In the genomic region with DNA sequence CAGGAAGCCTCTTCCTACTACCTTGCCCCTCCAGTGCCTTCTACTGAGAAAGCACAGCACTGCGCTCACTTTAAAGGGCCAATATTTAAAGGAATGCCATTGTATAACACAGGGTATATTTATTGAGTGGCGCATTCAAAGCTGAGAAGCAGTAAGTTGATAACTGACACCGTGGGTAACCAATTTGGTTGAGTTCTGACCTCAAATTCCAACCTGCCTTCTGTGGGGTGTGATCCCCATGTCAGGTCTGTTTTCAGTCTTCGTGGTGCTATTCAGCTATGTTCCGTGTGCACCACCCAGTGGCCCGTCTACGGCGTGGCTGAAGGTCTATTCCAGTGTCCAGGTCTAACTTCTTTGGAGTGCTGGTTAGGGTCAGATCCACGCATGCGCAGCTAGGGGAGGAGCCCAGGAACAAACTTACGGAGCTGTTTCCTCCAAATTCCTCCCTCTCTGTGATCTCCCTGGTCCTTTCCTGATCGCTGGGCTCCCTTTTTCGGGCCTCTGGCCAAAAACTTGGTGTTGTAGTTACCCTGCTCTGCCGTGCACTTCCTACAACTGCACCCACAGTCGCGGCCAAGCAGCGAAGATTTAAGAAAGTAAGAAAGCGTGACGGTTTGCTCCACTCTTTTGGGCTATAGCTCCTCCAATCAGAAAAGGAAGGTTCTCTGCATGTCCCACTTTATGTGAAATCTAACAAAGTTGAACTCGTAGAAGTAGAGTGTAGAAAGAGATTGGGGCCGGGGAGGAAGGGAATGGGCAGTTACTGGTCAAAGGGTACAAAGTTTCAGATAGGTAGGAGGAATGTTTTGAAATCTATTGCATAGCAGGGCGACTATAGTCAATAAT, we compare ENCODE assay signal across 8 cellular contexts. TPM values are rescaled to one million over a fixed set of nuclear protein-coding genes. Genes with fewer than 3 reads are reported as not detected.
DNase-seq lines count a peak whose midpoint lies in the region; ATAC-seq and TF ChIP-seq lines count a peak whose summit lies in the region.

No MANE protein-coding gene starts in this region.

- peak; percentile 92 for DNase-seq in ELR (ENCODE audit: low read depth)
- DNase-seq in GM23338 (ENCODE audit: low spot score) = peak; percentile 70
- peak; percentile 77 to 78 for DNase-seq in Kasumi-1 (lab: John Stamatoyannopoulos, UW)
- DNase-seq in T-helper 22 cell (ENCODE audit: low read depth) = peak; percentile 59
- DNase-seq in astrocyte of the spinal cord (ENCODE audit: low read depth, low spot score) = peak; percentile 78
- DNase-seq in iPS-NIHi7 (ENCODE audit: extremely low spot score) = peak; percentile 70
- peak; percentile 52 for DNase-seq in stimulated activated CD4-positive, alpha-beta T cell treated with anti-CD3 and anti-CD28 coated beads, Interleukin-12 subunit alpha, Interleukin-12 subunit beta, amount 100 ng/mL, for 4 hours
- no peak for DNase-seq in NCI-H187 treated with DMSO at 0.1 percent for 48 hours (lab: John Stamatoyannopoulos, UW)

- peaks cover 9% of the 10 kb centered on the region for H3K79me2 ChIP-seq in GM23338 (replicated peaks; ENCODE audit: insufficient read depth)

- TF ChIP-seq CTCF in GM23338 (conservative IDR thresholded peaks at IDR 0.05; ENCODE audit: low read depth in 2 of 2) (peak; percentile 54 to 74), astrocyte of the spinal cord (IDR thresholded peaks at IDR 0.05; ENCODE audit: low read depth, low read length) (peak; percentile 76)

- no peak overlapping the region for H3K4me3 ChIP-seq in GM23338
- H3K4me3 ChIP-seq in astrocyte of the spinal cord (ENCODE audit: low read depth, low read length) = peak overlapping the region; percentile 21

- peak overlapping the region; percentile 34; the same call in 1 of the 2 replicates for H2AFZ ChIP-seq in GM23338

- H3K4me1 Mint-ChIP-seq in GM23338 = peaks cover 54% of the 10 kb centered on the region

- H3K27ac Mint-ChIP-seq in GM23338 = peak overlapping the region; percentile 11; the same call in 1 of the 2 replicates

- no peaks in the 10 kb centered on the region for H4K20me1 ChIP-seq in GM23338 (replicated peaks; ENCODE audit: insufficient read depth)

- H3K4me1 ChIP-seq in GM23338 (ENCODE audit: insufficient read depth) = peaks cover 47% of the 10 kb centered on the region

- H3K27me3 Mint-ChIP-seq in GM23338 (ENCODE audit: insufficient read depth, low read depth, poor library complexity) = peaks cover 15% of the 10 kb centered on the region

- H3K9me2 ChIP-seq in GM23338 (ENCODE audit: insufficient read depth) = no peaks in the 10 kb centered on the region

- no peaks in the 10 kb centered on the region for H3K27me3 ChIP-seq in GM23338 (ENCODE audit: insufficient read depth)

- H3K36me3 Mint-ChIP-seq in GM23338 (ENCODE audit: low read depth) = peaks cover 40% of the 10 kb centered on the region

- in situ Hi-C loops in astrocyte of the spinal cord (cut with HindIII; ENCODE audit: low sequenced_read_pairs) = no loop called here

- peaks cover 30% of the 10 kb centered on the region for H3K9me3 Mint-ChIP-seq in GM23338

- H3K27ac ChIP-seq in GM23338 (ENCODE audit: low read depth) = peak overlapping the region; percentile 53

- H3F3A ChIP-seq in GM23338 (replicated peaks; ENCODE audit: low read depth) = no peaks in the 10 kb centered on the region

- H3K36me3 ChIP-seq in GM23338 (ENCODE audit: insufficient read depth) = peaks cover 7% of the 10 kb centered on the region

- H3K4me3 Mint-ChIP-seq in GM23338 = no peak overlapping the region; the same call in 2 of the 3 replicates

- H3K4me2 ChIP-seq in GM23338 = peak overlapping the region; percentile 48; the same call in 1 of the 2 replicates

- ATAC-seq in GM23338 = peak; percentile 91

TF ChIP-seq in GM23338, 12 proteins besides CTCF, POLR2A, EP300 and RAD21 (continues in another document):
- TF ChIP-seq EZH2phosphoT487 (IDR thresholded peaks at IDR 0.05; ENCODE audit: unreplicated experiment) (no peak), NANOG (IDR thresholded peaks at IDR 0.05; ENCODE audit: borderline replicate concordance) (no peak), ZNF114 (CRISPR knock-in tag; IDR thresholded peaks at IDR 0.05) (no peak), EZH2 (IDR thresholded peaks at IDR 0.05; ENCODE audit: low read depth, unreplicated experiment) (no peak), POLR2AphosphoS5 (IDR thresholded peaks at IDR 0.05; ENCODE audit: low read depth) (no peak), JUNB (IDR thresholded peaks at IDR 0.05; ENCODE audit: unreplicated experiment) (no peak), STAT1 (IDR thresholded peaks at IDR 0.05; ENCODE audit: unreplicated experiment) (no peak), ZNF331 (CRISPR knock-in tag; IDR thresholded peaks at IDR 0.05; ENCODE audit: low read depth) (no peak), CREB1 (CRISPR knock-in tag; IDR thresholded peaks at IDR 0.05; ENCODE audit: low read depth) (no peak)
- TF ChIP-seq, protein P1, sequence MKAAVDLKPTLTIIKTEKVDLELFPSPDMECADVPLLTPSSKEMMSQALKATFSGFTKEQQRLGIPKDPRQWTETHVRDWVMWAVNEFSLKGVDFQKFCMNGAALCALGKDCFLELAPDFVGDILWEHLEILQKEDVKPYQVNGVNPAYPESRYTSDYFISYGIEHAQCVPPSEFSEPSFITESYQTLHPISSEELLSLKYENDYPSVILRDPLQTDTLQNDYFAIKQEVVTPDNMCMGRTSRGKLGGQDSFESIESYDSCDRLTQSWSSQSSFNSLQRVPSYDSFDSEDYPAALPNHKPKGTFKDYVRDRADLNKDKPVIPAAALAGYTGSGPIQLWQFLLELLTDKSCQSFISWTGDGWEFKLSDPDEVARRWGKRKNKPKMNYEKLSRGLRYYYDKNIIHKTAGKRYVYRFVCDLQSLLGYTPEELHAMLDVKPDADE (IDR thresholded peaks at IDR 0.05) = no peak
- TF ChIP-seq, protein P2, sequence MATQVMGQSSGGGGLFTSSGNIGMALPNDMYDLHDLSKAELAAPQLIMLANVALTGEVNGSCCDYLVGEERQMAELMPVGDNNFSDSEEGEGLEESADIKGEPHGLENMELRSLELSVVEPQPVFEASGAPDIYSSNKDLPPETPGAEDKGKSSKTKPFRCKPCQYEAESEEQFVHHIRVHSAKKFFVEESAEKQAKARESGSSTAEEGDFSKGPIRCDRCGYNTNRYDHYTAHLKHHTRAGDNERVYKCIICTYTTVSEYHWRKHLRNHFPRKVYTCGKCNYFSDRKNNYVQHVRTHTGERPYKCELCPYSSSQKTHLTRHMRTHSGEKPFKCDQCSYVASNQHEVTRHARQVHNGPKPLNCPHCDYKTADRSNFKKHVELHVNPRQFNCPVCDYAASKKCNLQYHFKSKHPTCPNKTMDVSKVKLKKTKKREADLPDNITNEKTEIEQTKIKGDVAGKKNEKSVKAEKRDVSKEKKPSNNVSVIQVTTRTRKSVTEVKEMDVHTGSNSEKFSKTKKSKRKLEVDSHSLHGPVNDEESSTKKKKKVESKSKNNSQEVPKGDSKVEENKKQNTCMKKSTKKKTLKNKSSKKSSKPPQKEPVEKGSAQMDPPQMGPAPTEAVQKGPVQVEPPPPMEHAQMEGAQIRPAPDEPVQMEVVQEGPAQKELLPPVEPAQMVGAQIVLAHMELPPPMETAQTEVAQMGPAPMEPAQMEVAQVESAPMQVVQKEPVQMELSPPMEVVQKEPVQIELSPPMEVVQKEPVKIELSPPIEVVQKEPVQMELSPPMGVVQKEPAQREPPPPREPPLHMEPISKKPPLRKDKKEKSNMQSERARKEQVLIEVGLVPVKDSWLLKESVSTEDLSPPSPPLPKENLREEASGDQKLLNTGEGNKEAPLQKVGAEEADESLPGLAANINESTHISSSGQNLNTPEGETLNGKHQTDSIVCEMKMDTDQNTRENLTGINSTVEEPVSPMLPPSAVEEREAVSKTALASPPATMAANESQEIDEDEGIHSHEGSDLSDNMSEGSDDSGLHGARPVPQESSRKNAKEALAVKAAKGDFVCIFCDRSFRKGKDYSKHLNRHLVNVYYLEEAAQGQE (IDR thresholded peaks at IDR 0.05; ENCODE audit: unreplicated experiment) = no peak

RNA-seq across cellular contexts. Expression of gene LRRC2, which starts 7.7 kb away (rescaled TPM):
- 5.5 and 7.1 TPM in 2 replicates for total RNA-seq in GM23338 (2014; rRNA removed; shearing (Covaris generic))
- polyA plus RNA-seq in GM23338 (2016; fragmentation: Nextera tagmentation; extraction: Ambion mirVana) = 4.0 and 6.5 TPM in 2 replicates

RNA-seq across cellular contexts. Expression of gene FAM240A, which starts 53.9 kb away (rescaled TPM):
- total RNA-seq in GM23338 (2014; rRNA removed; shearing (Covaris generic)) = not detected in 2 replicates
- 0.18 TPM in 1 of 2 replicates, not detected in the other for polyA plus RNA-seq in GM23338 (2016; fragmentation: Nextera tagmentation; extraction: Ambion mirVana)
